ENCODE assay signal across 22 cellular contexts in the genomic region with DNA sequence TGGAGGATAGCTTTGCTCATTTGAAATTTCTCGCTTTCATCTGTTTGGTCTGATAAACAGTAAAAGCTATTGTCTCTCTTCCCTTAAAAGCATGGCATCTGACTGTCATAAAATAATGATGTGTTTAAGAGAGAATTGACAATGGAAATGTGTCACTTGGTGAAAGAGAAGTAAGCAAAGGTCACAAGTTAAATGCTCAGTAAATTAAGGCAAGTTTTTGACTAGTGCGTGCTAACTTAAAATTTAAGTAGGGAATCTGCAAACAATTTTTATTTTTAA.
"Had no signal": no experiment of that assay in that cellular context is flagged by ENCODE, and none has a peak within 500 bp of the region (broad histone marks: within the 10 kb centered on the region; RNA-seq: fewer than 3 reads in every experiment).

No MANE protein-coding gene starts in this region.

- H3K36me3 ChIP-seq: colonic mucosa, esophagus muscularis mucosa, heart right ventricle, lower lobe of right lung, prostate gland, right atrium auricular region, tibial artery had no signal

- H3K27me3 Mint-ChIP-seq: dendritic cell treated with granulocyte-macrophage colony-stimulating factor and Interleukin-4, amounts not matched to agents 40 ng/mL and 50 ng/mL, for 4 days; naive thymus-derived CD8-positive, alpha-beta T cell; type B pancreatic cell had no signal

- DNase-seq: colonic mucosa; effector CD8-positive, alpha-beta T cell; foreskin keratinocyte; glutamatergic neuron; heart right ventricle; hippocampal formation; left ventricle myocardium superior; lower lobe of right lung; naive thymus-derived CD8-positive, alpha-beta T cell; nephron progenitor cell; stimulated activated CD4-positive, alpha-beta T cell treated with anti-CD3 and anti-CD28 coated beads, Interleukin-2, amount 100 ng/mL, for 24 hours; stimulated activated CD4-positive, alpha-beta T cell treated with anti-CD3 and anti-CD28 coated beads, Interleukin-4, amount 100 ng/mL, for 24 hours; stimulated activated naive CD4-positive, alpha-beta T cell treated with Interleukin-2 at 50 U/mL for 16 hours; substantia nigra; testis; tibial artery had no signal

- H3K4me1 ChIP-seq: colonic mucosa, esophagus muscularis mucosa, foreskin keratinocyte, heart right ventricle, lower lobe of right lung, prostate gland, right atrium auricular region, testis had no signal

- H3K36me3 Mint-ChIP-seq: stimulated activated effector memory CD8-positive, alpha-beta T cell treated with anti-CD3 and anti-CD28 coated beads, Interleukin-12 subunit alpha, Interleukin-12 subunit beta, amount 100 ng/mL, for 72 hours; type B pancreatic cell had no signal

- H3K27ac Mint-ChIP-seq: dendritic cell treated with granulocyte-macrophage colony-stimulating factor and Interleukin-4, amounts not matched to agents 40 ng/mL and 50 ng/mL, for 4 days; naive thymus-derived CD8-positive, alpha-beta T cell; nephron progenitor cell; stimulated activated effector memory CD8-positive, alpha-beta T cell treated with anti-CD3 and anti-CD28 coated beads, Interleukin-12 subunit alpha, Interleukin-12 subunit beta, amount 100 ng/mL, for 72 hours; type B pancreatic cell had no signal

- H3K4me3 ChIP-seq: colonic mucosa, esophagus muscularis mucosa, heart right ventricle, lower lobe of right lung, prostate gland, right atrium auricular region, testis, tibial artery had no signal

- H3K4me3 Mint-ChIP-seq: dendritic cell treated with granulocyte-macrophage colony-stimulating factor and Interleukin-4, amounts not matched to agents 40 ng/mL and 50 ng/mL, for 4 days; naive thymus-derived CD8-positive, alpha-beta T cell; nephron progenitor cell; stimulated activated effector memory CD8-positive, alpha-beta T cell treated with anti-CD3 and anti-CD28 coated beads, Interleukin-12 subunit alpha, Interleukin-12 subunit beta, amount 100 ng/mL, for 72 hours; type B pancreatic cell had no signal

- H3K27ac ChIP-seq: colonic mucosa, esophagus muscularis mucosa, foreskin keratinocyte, heart right ventricle, lower lobe of right lung, prostate gland, right atrium auricular region, testis, tibial artery had no signal

- H3K4me1 Mint-ChIP-seq: naive thymus-derived CD8-positive, alpha-beta T cell; stimulated activated effector memory CD8-positive, alpha-beta T cell treated with anti-CD3 and anti-CD28 coated beads, Interleukin-12 subunit alpha, Interleukin-12 subunit beta, amount 100 ng/mL, for 72 hours had no signal

- H3K27me3 ChIP-seq: colonic mucosa, esophagus muscularis mucosa, foreskin keratinocyte, heart right ventricle, right atrium auricular region, testis, tibial artery had no signal

- H3K9me3 ChIP-seq: colonic mucosa, esophagus muscularis mucosa, lower lobe of right lung, prostate gland, right atrium auricular region, testis, tibial artery had no signal
